8 cellular contexts compared by ENCODE assay signal in genomic region chr13:113489171-113489548, GRCh38. TPM values are rescaled to one million over a fixed set of nuclear protein-coding genes. Genes with fewer than 3 reads are reported as not detected.
DNase-seq lines count a peak whose midpoint lies in the region; TF ChIP-seq lines count a peak whose summit lies in the region.

No MANE protein-coding gene starts in this region.

- no peak for TF ChIP-seq RAD21 in liver (IDR thresholded peaks at IDR 0.05)

- no peak overlapping the region for H3K9ac ChIP-seq in liver (ENCODE audit: low read depth in 1 of 2, low read length in 2 of 2)

- H3K4me3 ChIP-seq in liver (ENCODE audit: low read depth in 1 of 3, low read length in 3 of 3) = peak overlapping the region in 2 of 3 donors; percentile 70 to 92

- peak; percentile 5 for DNase-seq in HCEC 1CT
- peak; percentile 40 for DNase-seq in amniotic epithelial cell (ENCODE audit: low read depth)
- no peak for DNase-seq in stimulated activated CD4-positive, alpha-beta T cell treated with anti-CD3 and anti-CD28 coated beads, Interleukin-4, amount 100 ng/mL, for 4 hours
- no peak for DNase-seq in hippocampal formation (lab: John Stamatoyannopoulos, UW)
- no peak for DNase-seq in activated naive CD4-positive, alpha-beta T cell treated with Interleukin-2 at 50 U/mL for 16 hours
- no peak for DNase-seq in NCI-H1092 (lab: John Stamatoyannopoulos, UW)

- H3K4me1 ChIP-seq in liver (ENCODE audit: control insufficient read depth in 4 of 4, insufficient read depth in 4 of 4, low read length in 3 of 4) = peaks cover 14 to 35% (median 18%) of the 10 kb centered on the region in 4 donors

- no peaks in the 10 kb centered on the region for H3K36me3 ChIP-seq in liver (ENCODE audit: control insufficient read depth in 4 of 4, insufficient read depth in 3 of 4, low read depth in 1 of 4, low read length in 3 of 4)

- TF ChIP-seq CTCF in 22Rv1 (IDR thresholded peaks at IDR 0.05) = peak; percentile 28; the same call in 1 of the 2 replicates
- no peak for TF ChIP-seq CTCF in liver (IDR thresholded peaks at IDR 0.05; ENCODE audit: low read depth, low read length, missing input control)

- 59% methylated on average over 8 of the region's 8 CpGs for WGBS in liver

- peak overlapping the region; percentile 84; the same call in 1 of the 2 replicates for H3K27ac ChIP-seq in 22Rv1
- no peak overlapping the region for H3K27ac ChIP-seq in liver (ENCODE audit: low read depth in 1 of 2, low read length in 2 of 2)

- H3K9me3 ChIP-seq in liver (ENCODE audit: control insufficient read depth in 4 of 4, low read length in 3 of 4) = no peaks in the 10 kb centered on the region

- H3K27me3 ChIP-seq in liver (ENCODE audit: control insufficient read depth in 4 of 4, insufficient read depth in 4 of 4, low read length in 3 of 4) = no peaks in the 10 kb centered on the region

TF ChIP-seq in liver, 16 proteins besides CTCF, POLR2A, EP300 and RAD21:
- TF ChIP-seq EGR1 (IDR thresholded peaks at IDR 0.05; ENCODE audit: low read depth in 2 of 2) = no peak
- no peak for TF ChIP-seq YY1 (IDR thresholded peaks at IDR 0.05)
- TF ChIP-seq GABPA (IDR thresholded peaks at IDR 0.05 in 1 of 2, conservative IDR thresholded peaks at IDR 0.05 in 1 of 2) = no peak
- TF ChIP-seq JUND (IDR thresholded peaks at IDR 0.05) = no peak
- no peak for TF ChIP-seq MAX (IDR thresholded peaks at IDR 0.05)
- TF ChIP-seq FOXA2 (IDR thresholded peaks at IDR 0.05) = no peak

RNA-seq across cellular contexts. Expression of gene DCUN1D2, which starts 1.4 kb away (rescaled TPM):
- 10 to 100 TPM in 1 of 2 donors, 1 to 10 TPM in 1; 6.9 to 13.1 TPM for total RNA-seq in liver
- polyA plus RNA-seq in liver = 1 to 10 TPM; 4.0 to 4.1 TPM

RNA-seq across cellular contexts. Expression of gene ADPRHL1, which starts 35.9 kb away (rescaled TPM):
- total RNA-seq in liver = under 1 TPM; 0.28 to 0.67 TPM
- polyA plus RNA-seq in liver = under 1 TPM; 0.43 to 0.67 TPM

Comparison
In these comparisons a context has a peak if more than half of its experiments do, and no peak if none do; other contexts are left out.
1. DNase-seq: peak in HCEC 1CT (single experiment) and amniotic epithelial cell (single experiment); none in stimulated activated CD4-positive, alpha-beta T cell treated with anti-CD3 and anti-CD28 coated beads, Interleukin-4, amount 100 ng/mL, for 4 hours (0 of 2), hippocampal formation (0 of 2), activated naive CD4-positive, alpha-beta T cell treated with Interleukin-2 at 50 U/mL for 16 hours (single experiment) and NCI-H1092 (single experiment).